Comparison of ENCODE assay signal across 10 cellular contexts in genomic region chr12:50201987-50202521, GRCh38. TPM values are rescaled to one million over a fixed set of nuclear protein-coding genes. Genes with fewer than 3 reads are reported as not detected.
DNase-seq lines count a peak whose midpoint lies in the region; ATAC-seq and TF ChIP-seq lines count a peak whose summit lies in the region.
"Had no signal": no experiment of that assay in that cellular context is flagged by ENCODE, and none has a peak within 500 bp of the region (broad histone marks: within the 10 kb centered on the region; RNA-seq: fewer than 3 reads in every experiment).

No MANE protein-coding gene starts in this region.

- H3K9ac ChIP-seq in HUES6 (ENCODE audit: low read length) (no peak overlapping the region), mesenchymal stem cell (ENCODE audit: low read length) (peak overlapping the region; percentile 50)

- H3K4me1 Mint-ChIP-seq in MCF 10A (ENCODE audit: insufficient read depth, unreplicated experiment) (peaks cover 17% of the 10 kb centered on the region), immature natural killer cell (no peaks in the 10 kb centered on the region)
- H3K4me1 Mint-ChIP-seq in activated naive CD8-positive, alpha-beta T cell treated with anti-CD3 and anti-CD28 coated beads, Interleukin-2, amount 50 U/mL, for 24 hours: no peaks in the 10 kb centered on the region
- H3K4me1 Mint-ChIP-seq: memory B cell had no signal

- H3K27me3 ChIP-seq in HUES6 (ENCODE audit: control insufficient read depth, insufficient read depth, low read length) (no peaks in the 10 kb centered on the region), mesenchymal stem cell (ENCODE audit: control insufficient read depth in 1 of 2, insufficient read depth in 1 of 2, low read length in 2 of 2) (no peaks in the 10 kb centered on the region)

- peak overlapping the region; percentile 74 for H3K27ac Mint-ChIP-seq in MCF 10A (ENCODE audit: low read depth, unreplicated experiment)
- no peak overlapping the region for H3K27ac Mint-ChIP-seq in immature natural killer cell
- H3K27ac Mint-ChIP-seq in activated naive CD8-positive, alpha-beta T cell treated with anti-CD3 and anti-CD28 coated beads, Interleukin-2, amount 50 U/mL, for 24 hours: no peak overlapping the region
- H3K27ac Mint-ChIP-seq: memory B cell had no signal

- H3K4me1 ChIP-seq in HUES6 (ENCODE audit: control insufficient read depth, insufficient read depth, low read length) (peaks cover 13% of the 10 kb centered on the region), mesenchymal stem cell (ENCODE audit: control insufficient read depth, insufficient read depth, low read depth, low read length) (peaks cover 3% of the 10 kb centered on the region)

- no peaks in the 10 kb centered on the region for H3K27me3 Mint-ChIP-seq in MCF 10A (ENCODE audit: insufficient read depth, unreplicated experiment)
- H3K27me3 Mint-ChIP-seq in immature natural killer cell (ENCODE audit: low read depth in 3 of 3): peaks cover 0 to 2% (median 0%) of the 10 kb centered on the region in 3 donors
- no peaks in the 10 kb centered on the region for H3K27me3 Mint-ChIP-seq in activated naive CD8-positive, alpha-beta T cell treated with anti-CD3 and anti-CD28 coated beads, Interleukin-2, amount 50 U/mL, for 24 hours
- H3K27me3 Mint-ChIP-seq: memory B cell had no signal

- no peak overlapping the region for H3K18ac ChIP-seq in mesenchymal stem cell (ENCODE audit: low read depth in 1 of 2, low read length in 2 of 2)

- H3K4me3 Mint-ChIP-seq in MCF 10A (ENCODE audit: unreplicated experiment) (peak overlapping the region; percentile 25), immature natural killer cell (no peak overlapping the region)
- H3K4me3 Mint-ChIP-seq in activated naive CD8-positive, alpha-beta T cell treated with anti-CD3 and anti-CD28 coated beads, Interleukin-2, amount 50 U/mL, for 24 hours: no peak overlapping the region
- H3K4me3 Mint-ChIP-seq: memory B cell had no signal

- WGBS in mesenchymal stem cell: 50% methylated on average over 1 of the region's 3 CpGs

- POLR2A ChIA-PET in AG04449 (lab: Yijun Ruan, JAX): interaction anchor here (0.5 to 2.0 kb wide), 3 partner anchors 19 to 82 kb away, joined by 3 to 6 read pairs (median 4); no protein-coding TSS in a partner anchor
- POLR2A ChIA-PET in MCF 10A (lab: Yijun Ruan, JAX): interaction anchor here (0.6 to 7.5 kb wide), 6 partner anchors 10 to 1153 kb away, joined by 3 to 59 read pairs (median 4); no protein-coding TSS in a partner anchor
- POLR2A ChIA-PET in HEK293T (lab: Yijun Ruan, JAX): no interaction called here

- H3K9me3 Mint-ChIP-seq in MCF 10A (ENCODE audit: unreplicated experiment) (no peaks in the 10 kb centered on the region), immature natural killer cell (no peaks in the 10 kb centered on the region)
- no peaks in the 10 kb centered on the region for H3K9me3 Mint-ChIP-seq in activated naive CD8-positive, alpha-beta T cell treated with anti-CD3 and anti-CD28 coated beads, Interleukin-2, amount 50 U/mL, for 24 hours
- H3K9me3 Mint-ChIP-seq: memory B cell had no signal

- H2AFZ ChIP-seq in mesenchymal stem cell (ENCODE audit: low read depth, low read length): no peak overlapping the region

- peak overlapping the region; percentile 32 for H3K4me2 ChIP-seq in mesenchymal stem cell (ENCODE audit: low read length, poor library complexity, severe bottlenecking)

- no peak overlapping the region for H3K23ac ChIP-seq in mesenchymal stem cell (ENCODE audit: low read length in 2 of 2)

- no peak overlapping the region for H3K4ac ChIP-seq in mesenchymal stem cell (ENCODE audit: low read depth in 1 of 2, low read length in 2 of 2)

- H4K91ac ChIP-seq in mesenchymal stem cell (ENCODE audit: low read length): no peak overlapping the region

- H2AK5ac ChIP-seq in mesenchymal stem cell (ENCODE audit: low read length, severe bottlenecking): no peak overlapping the region

- H3K36me3 ChIP-seq in HUES6 (ENCODE audit: control insufficient read depth, insufficient read depth, low read length) (peaks cover 61% of the 10 kb centered on the region), mesenchymal stem cell (ENCODE audit: control insufficient read depth in 1 of 2, insufficient read depth in 2 of 2, low read depth in 1 of 2, low read length in 2 of 2) (peaks cover 18 to 98% of the 10 kb centered on the region in 2 experiments)

- peak overlapping the region; percentile 10 for H2BK5ac ChIP-seq in mesenchymal stem cell (ENCODE audit: low read depth, low read length, poor library complexity, severe bottlenecking)

- peaks cover 9% of the 10 kb centered on the region for H3K79me1 ChIP-seq in mesenchymal stem cell (replicated peaks; ENCODE audit: low read length, poor library complexity, severe bottlenecking)

- ATAC-seq in activated naive CD8-positive, alpha-beta T cell treated with anti-CD3 and anti-CD28 coated beads, Interleukin-2, amount 50 U/mL, for 24 hours: no peak

- no peak overlapping the region for H2BK15ac ChIP-seq in mesenchymal stem cell (ENCODE audit: low read depth, poor library complexity, severe bottlenecking)

- no peaks in the 10 kb centered on the region for H3K9me3 ChIP-seq in HUES6 (ENCODE audit: control insufficient read depth, insufficient read depth, low read depth, low read length)
- H3K9me3 ChIP-seq in mesenchymal stem cell (ENCODE audit: control insufficient read depth, low read length): no peaks in the 10 kb centered on the region

- BruUV-seq in MCF 10A (replicated peaks; lab: Mats Ljungman, UMichigan): no TSS peak

- H2BK120ac ChIP-seq in mesenchymal stem cell (ENCODE audit: low read depth, low read length): no peak overlapping the region

- H3K27ac ChIP-seq in HUES6 (ENCODE audit: low read depth, low read length) (peak overlapping the region; percentile 8), mesenchymal stem cell (ENCODE audit: low read length, poor library complexity, severe bottlenecking) (peak overlapping the region; percentile 87)

- CTCF ChIA-PET in AG04449 (lab: Yijun Ruan, JAX) (no interaction called here), MCF 10A (lab: Yijun Ruan, JAX) (interaction anchor here (0.5 to 1.4 kb wide), 2 partner anchors 10 to 19 kb away, joined by 3 to 4 read pairs; no protein-coding TSS in a partner anchor), HEK293T (lab: Yijun Ruan, JAX) (interaction anchor here (1.0 kb wide), 1 partner anchor 8 kb away, joined by 3 read pairs; no protein-coding TSS in a partner anchor)

- H4K8ac ChIP-seq in mesenchymal stem cell (ENCODE audit: low read length): no peak overlapping the region

- peak overlapping the region; percentile 2; the same call in 1 of the 2 replicates for H3K4me3 ChIP-seq in AG04449 (ENCODE audit: low read depth, low read length)
- no peak overlapping the region for H3K4me3 ChIP-seq in HUES6 (ENCODE audit: low read depth, low read length)
- no peak overlapping the region for H3K4me3 ChIP-seq in mesenchymal stem cell (ENCODE audit: insufficient read depth in 1 of 2, low read depth in 1 of 2, low read length in 2 of 2)

- H3K14ac ChIP-seq in mesenchymal stem cell (ENCODE audit: low read length in 2 of 2): no peak overlapping the region

- TF ChIP-seq CTCF in AG04449 (IDR thresholded peaks at IDR 0.05; ENCODE audit: insufficient read depth, low read length, missing control alignments) (no peak), MCF 10A (IDR thresholded peaks at IDR 0.05; ENCODE audit: unreplicated experiment) (no peak)

- intact Hi-C loops in MCF 10A (cut with micrococcal nuclease): no loop called here

- DNase-seq in AG04449 (ENCODE audit: low read depth, low spot score) (peak; percentile 93), MCF 10A (ENCODE audit: unreplicated experiment) (peak; percentile 63), mesenchymal stem cell (peak; percentile 81), UCSD-AML1 (lab: John Stamatoyannopoulos, UW; ENCODE audit: unreplicated experiment) (no peak), immature natural killer cell (no peak), HEK293T (ENCODE audit: extremely low spot score) (no peak)
- DNase-seq in activated naive CD8-positive, alpha-beta T cell treated with anti-CD3 and anti-CD28 coated beads, Interleukin-2, amount 50 U/mL, for 24 hours: no peak
- DNase-seq: activated CD4-positive, alpha-beta T cell treated with anti-CD3 and anti-CD28 coated beads for 48 hours had no signal

- H2BK12ac ChIP-seq in mesenchymal stem cell (ENCODE audit: low read length in 2 of 2): no peak overlapping the region

- H3K36me3 Mint-ChIP-seq in MCF 10A (ENCODE audit: insufficient read depth, unreplicated experiment) (peaks cover 41% of the 10 kb centered on the region), immature natural killer cell (peaks cover 15 to 46% (median 27%) of the 10 kb centered on the region in 3 donors)
- H3K36me3 Mint-ChIP-seq in activated naive CD8-positive, alpha-beta T cell treated with anti-CD3 and anti-CD28 coated beads, Interleukin-2, amount 50 U/mL, for 24 hours (ENCODE audit: low read depth): peaks cover 40% of the 10 kb centered on the region

TF ChIP-seq in HEK293T, 16 proteins besides CTCF, POLR2A, EP300 and RAD21:
- TF ChIP-seq CTBP1 (IDR thresholded peaks at IDR 0.05; ENCODE audit: borderline replicate concordance): no peak
- TF ChIP-seq FOXM1 (IDR thresholded peaks at IDR 0.05; ENCODE audit: borderline replicate concordance): no peak
- no peak for TF ChIP-seq BHLHE40 (IDR thresholded peaks at IDR 0.05; ENCODE audit: borderline replicate concordance)

RNA-seq across cellular contexts. Expression of gene CERS5, which starts 34.9 kb away (rescaled TPM):
- 56.8 and 58.1 TPM in 2 replicates for total RNA-seq in MCF 10A (2022)
- 41.5 TPM for polyA plus RNA-seq in mesenchymal stem cell (2013, experiment 1 of 2)
- 44.3 TPM for polyA plus RNA-seq in mesenchymal stem cell (2013, experiment 2 of 2)
- 100 to 1,000 TPM in 1 of 3 donors, 10 to 100 TPM in 2; 57.2 to 104 (median 64.0) TPM for polyA plus RNA-seq in immature natural killer cell

Comparison
In these comparisons a context has a peak if more than half of its experiments do, and no peak if none do; other contexts are left out.
1. DNase-seq: peak in AG04449 (single experiment), MCF 10A (single experiment) and mesenchymal stem cell (single experiment); none in UCSD-AML1 (single experiment), immature natural killer cell (0 of 3), HEK293T (single experiment) and activated naive CD8-positive, alpha-beta T cell treated with anti-CD3 and anti-CD28 coated beads, Interleukin-2, amount 50 U/mL, for 24 hours (single experiment).